Comparison of ENCODE assay signal across 8 cellular contexts in genomic region chr6:15663057-15663638, GRCh38.
DNase-seq lines count a peak whose midpoint lies in the region; TF ChIP-seq lines count a peak whose summit lies in the region.

No MANE protein-coding gene starts in this region.

- TF ChIP-seq CTCF in AG04449 (IDR thresholded peaks at IDR 0.05; ENCODE audit: insufficient read depth, low read length, missing control alignments), result no peak
- no peak for TF ChIP-seq CTCF in astrocyte of the spinal cord (IDR thresholded peaks at IDR 0.05; ENCODE audit: low read depth, low read length)

- DNase-seq in AG04449 (ENCODE audit: low read depth, low spot score) (no peak), GDM1 (lab: John Stamatoyannopoulos, UW) (peak; percentile 77), NCI-H1694 treated with DMSO at 0.1 percent for 48 hours (lab: John Stamatoyannopoulos, UW) (peak; percentile 66), astrocyte of the spinal cord (ENCODE audit: low read depth, low spot score) (peak; percentile 57), kidney tubule cell (ENCODE audit: low spot score) (peak; percentile 76), substantia nigra (lab: John Stamatoyannopoulos, UW) (no peak), NCI-H524 treated with DMSO at 0.1 percent for 48 hours (lab: John Stamatoyannopoulos, UW) (no peak), NCI-H128 (lab: John Stamatoyannopoulos, UW; ENCODE audit: unreplicated experiment) (no peak)

- H3K27ac ChIP-seq in substantia nigra (ENCODE audit: low read depth, low read length, poor library complexity, severe bottlenecking), result peak overlapping the region; percentile 68

- H3K4me3 ChIP-seq in AG04449 (ENCODE audit: low read depth, low read length) (peak overlapping the region; percentile 76), astrocyte of the spinal cord (ENCODE audit: low read depth, low read length) (peak overlapping the region; percentile 65)

- POLR2A ChIA-PET in AG04449 (lab: Yijun Ruan, JAX), result no interaction called here

- in situ Hi-C loops in astrocyte of the spinal cord (cut with HindIII; ENCODE audit: low sequenced_read_pairs), result no loop called here

- CTCF ChIA-PET in AG04449 (lab: Yijun Ruan, JAX), result interaction anchor here (1.0 kb wide), 1 partner anchor 10 kb away, joined by 3 read pairs; no protein-coding TSS in a partner anchor

Comparison
In these comparisons a context has a peak if more than half of its experiments do, and no peak if none do; other contexts are left out.
1. DNase-seq: peak in GDM1 (single experiment), NCI-H1694 treated with DMSO at 0.1 percent for 48 hours (single experiment), astrocyte of the spinal cord (single experiment) and kidney tubule cell (single experiment); none in AG04449 (single experiment), substantia nigra (0 of 49), NCI-H524 treated with DMSO at 0.1 percent for 48 hours (single experiment) and NCI-H128 (single experiment).